In the genomic region with DNA sequence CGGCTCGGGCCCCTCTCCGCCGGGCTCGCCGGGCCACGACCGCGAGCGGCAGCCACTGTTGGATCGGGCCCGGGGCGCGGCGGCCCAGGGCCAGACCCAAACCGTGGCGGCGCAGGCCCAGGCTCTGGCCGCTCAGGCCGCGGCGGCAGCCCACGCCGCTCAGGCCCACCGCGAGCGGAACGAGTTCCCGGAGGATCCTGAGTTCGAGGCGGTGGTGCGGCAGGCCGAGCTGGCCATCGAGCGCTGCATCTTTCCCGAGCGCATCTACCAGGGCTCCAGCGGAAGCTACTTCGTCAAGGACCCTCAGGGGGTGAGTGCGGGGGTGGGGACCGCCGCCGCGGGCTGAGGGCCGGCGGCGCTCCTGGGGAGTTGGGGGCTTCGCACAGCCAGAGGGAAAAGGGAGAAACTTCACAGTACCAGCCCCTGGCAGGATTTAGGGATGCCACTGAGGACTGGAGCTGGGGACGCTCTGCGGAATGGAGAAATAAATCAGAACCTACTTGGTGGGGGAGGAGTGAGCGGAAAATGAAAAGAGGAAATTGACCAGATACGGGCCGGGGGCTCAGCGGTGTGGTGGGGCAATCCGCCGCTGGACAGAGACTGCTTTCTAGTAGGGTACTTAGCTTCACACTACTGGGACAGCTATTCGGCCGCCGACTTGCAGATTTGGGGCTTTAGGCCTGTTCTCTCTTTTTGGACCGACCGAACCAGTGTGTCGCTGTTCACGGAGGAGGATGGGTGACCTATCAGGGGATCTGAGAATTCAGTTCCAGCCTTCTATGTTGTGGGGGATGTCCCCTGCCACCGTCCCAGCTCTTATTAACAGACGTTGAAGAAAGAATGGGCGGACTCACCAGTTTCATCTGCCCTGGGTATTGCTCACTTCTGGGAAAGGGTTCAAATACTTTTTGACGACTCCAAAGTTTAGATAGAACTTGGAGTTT, we compare ENCODE assay signal across 8 cellular contexts. TPM values are rescaled to one million over a fixed set of nuclear protein-coding genes. Genes with fewer than 3 reads are reported as not detected.
A peak's percentile ranks its signal among the peaks of the same experiment; 100 is the strongest.
DNase-seq lines count a peak whose midpoint lies in the region; ATAC-seq and TF ChIP-seq lines count a peak whose summit lies in the region.

No MANE protein-coding gene starts in this region.

- peaks cover 14% of the 10 kb centered on the region for H3K36me3 Mint-ChIP-seq in T-cell
- H3K36me3 Mint-ChIP-seq in dendritic cell treated with granulocyte-macrophage colony-stimulating factor and Interleukin-4, amounts not matched to agents 40 ng/mL and 50 ng/mL, for 4 days (ENCODE audit: low read depth) = peaks cover 47% of the 10 kb centered on the region
- peaks cover 23% of the 10 kb centered on the region for H3K36me3 Mint-ChIP-seq in stimulated activated effector memory CD8-positive, alpha-beta T cell treated with anti-CD3 and anti-CD28 coated beads, Interleukin-12 subunit alpha, Interleukin-12 subunit beta, amount 100 ng/mL, for 72 hours

- peaks cover 24 to 30% (median 27%) of the 10 kb centered on the region in 3 donors for H3K4me1 Mint-ChIP-seq in T-cell
- peaks cover 36% of the 10 kb centered on the region for H3K4me1 Mint-ChIP-seq in dendritic cell treated with granulocyte-macrophage colony-stimulating factor and Interleukin-4, amounts not matched to agents 40 ng/mL and 50 ng/mL, for 4 days (ENCODE audit: low read depth)
- peaks cover 26% of the 10 kb centered on the region for H3K4me1 Mint-ChIP-seq in stimulated activated effector memory CD8-positive, alpha-beta T cell treated with anti-CD3 and anti-CD28 coated beads, Interleukin-12 subunit alpha, Interleukin-12 subunit beta, amount 100 ng/mL, for 72 hours

- DNase-seq in T-cell (peak in 8 of 34 experiments; percentile 1 to 12 (median 5)), DMS79 (lab: John Stamatoyannopoulos, UW) (no peak)
- peak; percentile 20 to 60 for DNase-seq in stimulated activated effector memory CD8-positive, alpha-beta T cell treated with anti-CD3 and anti-CD28 coated beads, Interleukin-12 subunit alpha, Interleukin-12 subunit beta, amount 100 ng/mL, for 72 hours (ENCODE audit: low spot score in 2 of 2)

- H3K27ac Mint-ChIP-seq in T-cell = peak overlapping the region; percentile 80 to 83
- H3K27ac Mint-ChIP-seq in dendritic cell treated with granulocyte-macrophage colony-stimulating factor and Interleukin-4, amounts not matched to agents 40 ng/mL and 50 ng/mL, for 4 days = peak overlapping the region; percentile 97
- H3K27ac Mint-ChIP-seq in stimulated activated effector memory CD8-positive, alpha-beta T cell treated with anti-CD3 and anti-CD28 coated beads, Interleukin-12 subunit alpha, Interleukin-12 subunit beta, amount 100 ng/mL, for 72 hours = peak overlapping the region; percentile 82

- H3K36me3 ChIP-seq in ACC112 (ENCODE audit: insufficient read depth, low read length) (peaks cover 12% of the 10 kb centered on the region), liver (ENCODE audit: control insufficient read depth in 4 of 4, insufficient read depth in 3 of 4, low read depth in 1 of 4, low read length in 3 of 4) (peaks cover 0 to 8% (median 2%) of the 10 kb centered on the region in 4 donors)

- CTCF ChIA-PET in T-cell (lab: Charles Lee) = interaction anchor here in 1 of 2 donors (1.0 to 1.2 kb wide), 3 partner anchors 8 to 95 kb away, joined by 3 to 7 read pairs (median 6); a partner anchor contains a TSS

- under 1% methylated on average over 67 of the region's 67 CpGs for WGBS in liver

- TF ChIP-seq RAD21 in liver (IDR thresholded peaks at IDR 0.05) = no peak

- peak overlapping the region; percentile 35 for H2AFZ ChIP-seq in ACC112 (ENCODE audit: low read length, unreplicated experiment)

- peak overlapping the region; percentile 93 to 94 (median 94) for H3K4me3 Mint-ChIP-seq in T-cell
- peak overlapping the region; percentile 95 for H3K4me3 Mint-ChIP-seq in dendritic cell treated with granulocyte-macrophage colony-stimulating factor and Interleukin-4, amounts not matched to agents 40 ng/mL and 50 ng/mL, for 4 days
- peak overlapping the region; percentile 92 for H3K4me3 Mint-ChIP-seq in stimulated activated effector memory CD8-positive, alpha-beta T cell treated with anti-CD3 and anti-CD28 coated beads, Interleukin-12 subunit alpha, Interleukin-12 subunit beta, amount 100 ng/mL, for 72 hours

- H3K27me3 ChIP-seq in ACC112 (ENCODE audit: insufficient read depth, low read length) (no peaks in the 10 kb centered on the region), liver (ENCODE audit: control insufficient read depth in 4 of 4, insufficient read depth in 4 of 4, low read length in 3 of 4) (no peaks in the 10 kb centered on the region)

- H3K4me3 ChIP-seq in ACC112 (ENCODE audit: low read depth, low read length) (peak overlapping the region; percentile 98), liver (ENCODE audit: low read depth in 1 of 3, low read length in 3 of 3) (peak overlapping the region; percentile 68 to 92 (median 83))

- H3K9me3 ChIP-seq in liver (ENCODE audit: control insufficient read depth in 4 of 4, low read length in 3 of 4) = no peaks in the 10 kb centered on the region

- ATAC-seq in GM18867 (IDR thresholded peaks at IDR 0.05; ENCODE audit: unreplicated experiment) = peak; percentile 26
- ATAC-seq in HG03196 (IDR thresholded peaks at IDR 0.05; ENCODE audit: unreplicated experiment) = peak; percentile 4
- peak in 3 of 4 experiments; percentile 24 to 37 (median 33) for ATAC-seq in T-cell (replicated peaks in 1 of 4)
- peak; percentile 19 for ATAC-seq in stimulated activated effector memory CD8-positive, alpha-beta T cell treated with anti-CD3 and anti-CD28 coated beads, Interleukin-12 subunit alpha, Interleukin-12 subunit beta, amount 100 ng/mL, for 72 hours

- TF ChIP-seq CTCF in liver (IDR thresholded peaks at IDR 0.05; ENCODE audit: low read depth, low read length, missing input control) = no peak

- H3K79me2 ChIP-seq in ACC112 (ENCODE audit: control insufficient read depth, insufficient read depth, low read length, unreplicated experiment) = peaks cover 47% of the 10 kb centered on the region

- intact Hi-C loops in dendritic cell treated with granulocyte-macrophage colony-stimulating factor and Interleukin-4, amounts not matched to agents 40 ng/mL and 50 ng/mL, for 4 days (cut with micrococcal nuclease) = loop anchor here (1.0 to 10.0 kb wide), 3 partner anchors 8 to 146 kb away; a partner anchor contains a TSS

- POLR2A ChIA-PET in T-cell (lab: Charles Lee) = interaction anchor here (0.5 to 1.2 kb wide), 3 partner anchors 8 to 12 kb away, joined by 3 to 10 read pairs (median 3); no protein-coding TSS in a partner anchor

- no peaks in the 10 kb centered on the region for H3K9me3 Mint-ChIP-seq in T-cell
- no peaks in the 10 kb centered on the region for H3K9me3 Mint-ChIP-seq in dendritic cell treated with granulocyte-macrophage colony-stimulating factor and Interleukin-4, amounts not matched to agents 40 ng/mL and 50 ng/mL, for 4 days
- no peaks in the 10 kb centered on the region for H3K9me3 Mint-ChIP-seq in stimulated activated effector memory CD8-positive, alpha-beta T cell treated with anti-CD3 and anti-CD28 coated beads, Interleukin-12 subunit alpha, Interleukin-12 subunit beta, amount 100 ng/mL, for 72 hours

- H3K27ac ChIP-seq in ACC112 (ENCODE audit: low read depth, low read length) (peak overlapping the region; percentile 75), liver (ENCODE audit: low read depth in 1 of 2, low read length in 2 of 2) (peak overlapping the region; percentile 73 to 87)

- H3K4me1 ChIP-seq in ACC112 (ENCODE audit: control insufficient read depth, insufficient read depth, low read length, unreplicated experiment) = peaks cover 11% of the 10 kb centered on the region
- peaks cover 5 to 12% (median 8%) of the 10 kb centered on the region in 4 donors for H3K4me1 ChIP-seq in liver (ENCODE audit: control insufficient read depth in 4 of 4, insufficient read depth in 4 of 4, low read length in 3 of 4)

- H3K27me3 Mint-ChIP-seq in T-cell = no peaks in the 10 kb centered on the region
- H3K27me3 Mint-ChIP-seq in dendritic cell treated with granulocyte-macrophage colony-stimulating factor and Interleukin-4, amounts not matched to agents 40 ng/mL and 50 ng/mL, for 4 days = peaks cover 1% of the 10 kb centered on the region

- peak overlapping the region; percentile 21 to 57 for H3K9ac ChIP-seq in liver (ENCODE audit: low read depth in 1 of 2, low read length in 2 of 2)

TF ChIP-seq in liver, 16 proteins besides CTCF, POLR2A, EP300 and RAD21 (continues in another document):
- peak; percentile 34 for TF ChIP-seq YY1 (IDR thresholded peaks at IDR 0.05)

RNA-seq across cellular contexts. Expression of a gene that starts 0.7 kb away (rescaled TPM):
- total RNA-seq in T-cell (10 to 100 TPM in 4 of 5 donors, 1 to 10 TPM in 1; 9.0 to 23.1 (median 11.0) TPM), liver (10 to 100 TPM; 12.1 to 17.6 TPM)
- 10 to 100 TPM in 1 of 2 donors, 1 to 10 TPM in 1; 4.4 to 10.2 TPM for polyA plus RNA-seq in liver

RNA-seq across cellular contexts. Expression of a gene that starts 7.8 kb away (rescaled TPM):
- total RNA-seq in T-cell = 1 to 10 TPM in 4 of 5 donors, under 1 TPM in 1; 0.84 to 4.4 (median 1.5) TPM
- total RNA-seq in liver = 1 to 10 TPM in 1 of 2 donors, under 1 TPM in 1; 0.42 to 2.5 TPM
- 1 to 10 TPM; 1.7 to 3.1 TPM for polyA plus RNA-seq in liver

RNA-seq across cellular contexts. Expression of a gene that starts 45.9 kb away (rescaled TPM):
- total RNA-seq in T-cell (10 to 100 TPM in 1 of 5 donors, 1 to 10 TPM in 4; 2.4 to 10.0 (median 3.6) TPM), liver (1 to 10 TPM; 6.6 to 7.8 TPM)
- 10 to 100 TPM; 16.0 to 22.1 TPM for polyA plus RNA-seq in liver

RNA-seq across cellular contexts. Expression of a gene that starts 51.6 kb away (rescaled TPM):
- total RNA-seq in T-cell = not detected
- total RNA-seq in liver = 1 to 10 TPM in 1 of 2 donors, under 1 TPM in 1; 0.56 to 3.0 TPM
- under 1 TPM; 0.16 to 0.26 TPM for polyA plus RNA-seq in liver

RNA-seq across cellular contexts. Expression of a gene that starts 57.0 kb away (rescaled TPM):
- total RNA-seq in T-cell (under 1 TPM in 1 of 5 donors, not detected in 4; 0.18 TPM), liver (10 to 100 TPM; 21.7 to 21.8 TPM)
- polyA plus RNA-seq in liver = 10 to 100 TPM; 23.8 to 31.4 TPM
